20 cellular contexts compared by ENCODE assay signal in the genomic region with DNA sequence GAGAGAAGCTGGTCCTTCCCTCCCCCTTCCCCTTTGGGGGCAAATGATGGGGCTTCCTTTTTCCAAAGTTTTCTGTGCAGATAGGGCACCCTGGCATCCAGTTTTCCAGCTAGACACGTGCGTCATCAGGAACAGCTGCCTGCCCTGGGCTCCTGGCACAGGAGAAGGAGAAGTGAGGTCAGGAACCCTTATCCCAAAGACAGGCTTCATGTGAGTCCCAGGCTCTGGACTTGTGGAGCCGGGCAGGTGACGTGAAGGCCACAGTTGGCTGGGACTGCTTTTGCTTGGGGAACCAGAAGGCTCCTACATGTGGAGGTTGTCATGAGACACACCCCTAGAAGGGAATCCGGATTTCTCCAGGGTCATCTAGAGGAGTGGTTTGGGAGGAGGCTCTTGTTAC.
"Had no signal": no experiment of that assay in that cellular context is flagged by ENCODE, and none has a peak within 500 bp of the region (broad histone marks: within the 10 kb centered on the region; RNA-seq: fewer than 3 reads in every experiment).

No MANE protein-coding gene starts in this region.

- H3K9me3 ChIP-seq: breast epithelium, esophagus muscularis mucosa, neutrophil, spleen, testis, transverse colon, uterus had no signal

- H3K27me3 ChIP-seq: breast epithelium, esophagus muscularis mucosa, neutrophil, spleen, testis, transverse colon, uterus had no signal

- H3K27ac ChIP-seq: breast epithelium, esophagus muscularis mucosa, foreskin keratinocyte, neutrophil, spleen, testis, transverse colon, uterus had no signal

- H3K4me3 ChIP-seq: breast epithelium, esophagus muscularis mucosa, spleen, testis, transverse colon, uterus had no signal

- DNase-seq: activated CD4-positive, alpha-beta T cell treated with anti-CD3 and anti-CD28 coated beads for 4 hours; activated CD4-positive, alpha-beta T cell treated with anti-CD3 and anti-CD28 coated beads, Interleukin-2, amount 50 U/mL, for 4 hours; activated naive CD4-positive, alpha-beta T cell; activated T-cell treated with anti-CD3 and anti-CD28 coated beads for 4 hours; activated T-cell treated with anti-CD3 and anti-CD28 coated beads, Interleukin-2, amount 50 U/mL, for 72 hours; dermis blood vessel endothelial cell; effector CD4-positive, alpha-beta T cell; foreskin keratinocyte; spleen; stimulated activated CD4-positive, alpha-beta T cell treated with anti-CD3 and anti-CD28 coated beads, Interleukin-2, amount 100 ng/mL, for 48 hours; stimulated activated naive CD4-positive, alpha-beta T cell treated with Interleukin-2 at 50 U/mL for 16 hours; T-helper 1 cell; testis; transverse colon; uterus had no signal

- H3K4me1 ChIP-seq: breast epithelium, foreskin keratinocyte, spleen, testis, transverse colon, uterus had no signal

- H3K36me3 ChIP-seq: breast epithelium, esophagus muscularis mucosa, neutrophil, spleen, transverse colon, uterus had no signal

- ATAC-seq: activated naive CD4-positive, alpha-beta T cell treated with anti-CD3 and anti-CD28 coated beads, Interleukin-2, amount 50 U/mL, for 72 hours; foreskin keratinocyte; natural killer cell treated with Interleukin-12 subunit alpha and Interleukin-12 subunit beta and Interleukin-15 and Interleukin-18, amount 100 ng/mL, for 72 hours had no signal
